ENCODE assay signal across 17 cellular contexts in the genomic region with DNA sequence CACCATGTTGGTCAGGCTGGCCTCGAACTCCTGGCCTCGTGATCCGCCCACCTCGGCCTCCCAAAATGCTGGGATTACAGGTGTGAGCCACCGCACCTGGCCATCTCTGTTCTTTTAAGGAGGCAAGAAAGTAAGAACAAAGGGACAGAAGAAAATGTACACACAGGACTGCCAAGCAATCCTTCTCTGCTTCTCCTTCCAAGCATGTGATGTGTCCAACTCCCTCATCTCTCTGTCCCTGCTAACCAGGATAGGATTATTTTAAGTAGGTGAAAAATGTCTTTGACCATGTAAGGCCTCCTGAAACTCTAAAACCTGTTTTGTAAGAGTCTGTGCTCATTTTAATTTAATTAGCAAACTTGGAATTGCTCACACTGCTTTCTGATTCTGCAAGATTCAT.
"Had no signal": no experiment of that assay in that cellular context is flagged by ENCODE, and none has a peak within 500 bp of the region (broad histone marks: within the 10 kb centered on the region; RNA-seq: fewer than 3 reads in every experiment).

No MANE protein-coding gene starts in this region.

- DNase-seq: activated B cell treated with CpG ODN at 0.5 μM for 24 hours; activated effector memory CD4-positive, alpha-beta T cell treated with anti-CD3 and anti-CD28 coated beads, Interleukin-2, amount 50 U/mL, for 16 hours; cortex of kidney; effector CD8-positive, alpha-beta T cell; immature natural killer cell; lower lobe of right lung; midbrain; naive B cell; stimulated activated naive CD4-positive, alpha-beta T cell treated with Interleukin-2 at 50 U/mL for 16 hours had no signal

- H3K9ac ChIP-seq: parathyroid adenoma had no signal

- H3K36me3 Mint-ChIP-seq: activated naive CD4-positive, alpha-beta T cell treated with anti-CD3 and anti-CD28 coated beads, Interleukin-2, amount 50 U/mL, for 24 hours; immature natural killer cell; naive B cell had no signal

- ATAC-seq: activated CD8-positive, alpha-beta T cell treated with anti-CD3 and anti-CD28 coated beads, Interleukin-2, amount 10 ng/mL, durations not matched to agents 7 days and 5 days had no signal

- H2AFZ ChIP-seq: parathyroid adenoma had no signal

- H3K27ac Mint-ChIP-seq: activated B cell treated with CpG ODN at 0.5 μM for 24 hours; activated CD4-positive, alpha-beta T cell treated with anti-CD3 and anti-CD28 coated beads, Interleukin-2, amount 10 ng/mL, durations not matched to agents 24 days and 14 days; activated CD8-positive, alpha-beta T cell treated with anti-CD3 and anti-CD28 coated beads, Interleukin-2, amount 10 ng/mL, durations not matched to agents 7 days and 5 days; activated naive CD4-positive, alpha-beta T cell treated with anti-CD3 and anti-CD28 coated beads, Interleukin-2, amount 50 U/mL, for 24 hours; immature natural killer cell had no signal

- H3K9me3 Mint-ChIP-seq: activated B cell treated with CpG ODN at 0.5 μM for 24 hours; activated CD4-positive, alpha-beta T cell treated with anti-CD3 and anti-CD28 coated beads, Interleukin-2, amount 10 ng/mL, durations not matched to agents 24 days and 14 days; activated naive CD4-positive, alpha-beta T cell treated with anti-CD3 and anti-CD28 coated beads, Interleukin-2, amount 50 U/mL, for 24 hours; immature natural killer cell; naive B cell had no signal

- H3K27me3 ChIP-seq: right atrium auricular region, testis had no signal

- H3K27ac ChIP-seq: lower lobe of right lung, parathyroid adenoma, right atrium auricular region, SJSA1 had no signal

- H3K79me2 ChIP-seq: parathyroid adenoma had no signal

- H3K4me1 ChIP-seq: parathyroid adenoma, right atrium auricular region, SJSA1 had no signal

- H3K36me3 ChIP-seq: lower lobe of right lung, right atrium auricular region, SJSA1 had no signal

- H3K4me3 ChIP-seq: lower lobe of right lung, right atrium auricular region, SJSA1, skin epidermis, testis had no signal

- H3K9me3 ChIP-seq: lower lobe of right lung, right atrium auricular region, SJSA1, testis had no signal
